ENCODE assay signal across 17 cellular contexts in the genomic region with DNA sequence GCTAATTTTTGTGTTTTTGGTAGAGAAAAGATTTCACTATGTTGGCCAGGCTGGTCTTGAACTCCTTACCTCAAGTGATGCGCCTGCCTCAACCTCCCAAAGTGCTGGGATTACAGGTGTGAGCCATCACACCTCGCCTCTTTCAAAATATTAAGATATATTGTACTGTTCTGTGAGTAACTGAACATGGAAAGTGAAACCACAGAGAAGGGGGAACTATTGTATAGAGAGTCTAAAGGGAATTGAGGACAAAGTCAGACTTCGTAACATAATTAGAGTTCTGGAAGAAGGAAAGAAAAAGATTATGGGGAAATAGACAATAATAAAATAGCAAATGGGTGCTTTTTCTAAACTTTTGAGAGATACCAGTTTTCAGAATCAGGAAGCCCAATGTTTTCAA. TPM values are rescaled to one million over a fixed set of nuclear protein-coding genes. Genes with fewer than 3 reads are reported as not detected.
DNase-seq lines count a peak whose midpoint lies in the region; ATAC-seq and TF ChIP-seq lines count a peak whose summit lies in the region.
"Had no signal": no experiment of that assay in that cellular context is flagged by ENCODE, and none has a peak within 500 bp of the region (broad histone marks: within the 10 kb centered on the region; RNA-seq: fewer than 3 reads in every experiment).

No MANE protein-coding gene starts in this region.

- TF ChIP-seq POLR2A in GM18505 (IDR thresholded peaks at IDR 0.05; ENCODE audit: borderline replicate concordance, extremely low read depth, insufficient read depth, insufficient read length) = no peak

- H3K27ac ChIP-seq in BLaER1 treated with 17β-estradiol and CSF1 and Interleukin-3, amounts not matched to agents 10 nM and 100 nM = peak overlapping the region in 1 of 11 experiments; percentile 3; a peak in 3 of 22 replicates
- peak overlapping the region; percentile 35; the same call in 1 of the 2 replicates for H3K27ac ChIP-seq in Panc1 (ENCODE audit: low read length)

- intact Hi-C loops in Panc1 (cut with micrococcal nuclease; ENCODE audit: unreplicated experiment) = no loop called here

- H3K27me3 ChIP-seq in BLaER1 treated with 17β-estradiol and CSF1 and Interleukin-3, amounts not matched to agents 10 nM and 100 nM = no peaks in the 10 kb centered on the region
- 0 out of 2 replicates have a peak, but pooled peaks cover 2% of the 10 kb centered on the region for H3K27me3 ChIP-seq in Panc1 (ENCODE audit: control insufficient read depth, insufficient read depth, low read length)

- H3K27ac Mint-ChIP-seq in IgD-negative memory B cell (no peak overlapping the region), naive B cell (peak overlapping the region in 2 of 6 donors; percentile 19 to 37)
- H3K27ac Mint-ChIP-seq: CD8-positive, alpha-beta T cell; HFFc6 had no signal

- DNase-seq in Panc1 (ENCODE audit: low read depth, low spot score) = no peak
- DNase-seq in naive B cell = peak; percentile 32
- no peak for DNase-seq in activated CD4-positive, CD25-positive, alpha-beta regulatory T cell (lab: John Stamatoyannopoulos, UW)
- DNase-seq in germinal center (ENCODE audit: low spot score) = no peak
- DNase-seq: CD8-positive, alpha-beta T cell; DND-41; GF-D8; GOT3; HFFc6; NCI-H1092; NCI-H1694 treated with DMSO at 0.1 percent for 48 hours; SHP77 treated with DMSO at 0.1 percent for 48 hours; SW 1271 had no signal

- H3K4me3 ChIP-seq in BLaER1 treated with 17β-estradiol and CSF1 and Interleukin-3, amounts not matched to agents 10 nM and 100 nM = peak overlapping the region in 1 of 10 experiments; percentile 14; a peak in 1 of 20 replicates
- H3K4me3 ChIP-seq in Panc1 (ENCODE audit: low read depth in 2 of 2, low read length in 2 of 2) = no peak overlapping the region

- no peaks in the 10 kb centered on the region for H3K36me3 ChIP-seq in BLaER1 treated with 17β-estradiol and CSF1 and Interleukin-3, amounts not matched to agents 10 nM and 100 nM
- no peaks in the 10 kb centered on the region for H3K36me3 ChIP-seq in Panc1 (ENCODE audit: control insufficient read depth, insufficient read depth, low read length)

- TF ChIP-seq CTCF in Panc1 (IDR thresholded peaks at IDR 0.05) = no peak

- H3K27me3 Mint-ChIP-seq in IgD-negative memory B cell = no peaks in the 10 kb centered on the region
- H3K27me3 Mint-ChIP-seq in naive B cell = no peaks in the 10 kb centered on the region

- CTCF ChIA-PET in Panc1 (lab: Charles Lee) = no interaction called here

- no peak for ATAC-seq in Panc1
- peak; percentile 91 to 98 for ATAC-seq in naive B cell (ENCODE audit: low read depth in 2 of 2)
- ATAC-seq in GM18505 (IDR thresholded peaks at IDR 0.05; ENCODE audit: unreplicated experiment) = no peak
- no peak for ATAC-seq in HG02981 (IDR thresholded peaks at IDR 0.05; ENCODE audit: unreplicated experiment)
- ATAC-seq: CD8-positive, alpha-beta T cell had no signal

- H3K9me3 Mint-ChIP-seq in IgD-negative memory B cell (no peaks in the 10 kb centered on the region), naive B cell (no peaks in the 10 kb centered on the region)
- H3K9me3 Mint-ChIP-seq: CD8-positive, alpha-beta T cell; HFFc6 had no signal

- H3K4me1 ChIP-seq in BLaER1 treated with 17β-estradiol and CSF1 and Interleukin-3, amounts not matched to agents 10 nM and 100 nM = peaks cover 0 to 13% (median 11%) of the 10 kb centered on the region in 10 experiments; a peak in 9 of 20 replicates
- H3K4me1 ChIP-seq in Panc1 (ENCODE audit: control insufficient read depth, insufficient read depth, low read length) = peaks cover 3% of the 10 kb centered on the region; the same call in 1 of the 2 replicates

- peak overlapping the region in 8 of 11 experiments; percentile 12 to 67 (median 31); a peak in 13 of 22 replicates for H3K4me2 ChIP-seq in BLaER1 treated with 17β-estradiol and CSF1 and Interleukin-3, amounts not matched to agents 10 nM and 100 nM

- H3K36me3 Mint-ChIP-seq in IgD-negative memory B cell (no peaks in the 10 kb centered on the region), naive B cell (no peaks in the 10 kb centered on the region)
- H3K36me3 Mint-ChIP-seq: CD8-positive, alpha-beta T cell had no signal

- POLR2A ChIA-PET in Panc1 (lab: Charles Lee) = no interaction called here

- H3K4me3 Mint-ChIP-seq in IgD-negative memory B cell = peak overlapping the region in 3 of 4 donors; percentile 0 to 4 (median 2)
- peak overlapping the region in 6 of 8 donors; percentile 0 to 57 (median 32) for H3K4me3 Mint-ChIP-seq in naive B cell
- H3K4me3 Mint-ChIP-seq: CD8-positive, alpha-beta T cell; HFFc6 had no signal

- BruUV-seq in Panc1 (replicated peaks; lab: Mats Ljungman, UMichigan) = no TSS peak

- peaks cover 0 to 8% (median 4%) of the 10 kb centered on the region in 11 experiments; a peak in 6 of 22 replicates for H3K9me3 ChIP-seq in BLaER1 treated with 17β-estradiol and CSF1 and Interleukin-3, amounts not matched to agents 10 nM and 100 nM (replicated peaks in 1 of 11)
- no peaks in the 10 kb centered on the region for H3K9me3 ChIP-seq in Panc1 (ENCODE audit: control insufficient read depth, insufficient read depth, low read depth, low read length)

- H3K4me1 Mint-ChIP-seq in IgD-negative memory B cell (peaks cover 6 to 12% (median 7%) of the 10 kb centered on the region in 3 donors), naive B cell (peaks cover 9 to 18% (median 10%) of the 10 kb centered on the region in 3 donors)

- in situ Hi-C loops in Panc1 (cut with HindIII; ENCODE audit: low pct_unique_long_range_greater_than_20kb, low sequenced_read_pairs) = no loop called here

- no peak overlapping the region for H3K9ac ChIP-seq in BLaER1 treated with 17β-estradiol and CSF1 and Interleukin-3, amounts not matched to agents 10 nM and 100 nM

- no peaks in the 10 kb centered on the region for H4K20me1 ChIP-seq in BLaER1 treated with 17β-estradiol and CSF1 and Interleukin-3, amounts not matched to agents 10 nM and 100 nM

RNA-seq across cellular contexts. Expression of gene AKAP7, which starts 17.4 kb away (rescaled TPM):
- polyA plus RNA-seq in IgD-negative memory B cell (2.8 TPM), naive B cell (ENCODE audit: low read depth in 6 of 6) (10 to 100 TPM in 3 of 6 donors, 1 to 10 TPM in 3; 6.9 to 33.8 (median 10.5) TPM)
- total RNA-seq in Panc1 (2021; ENCODE audit: unreplicated experiment) = 3.2 TPM
- 2.7 TPM for polyA plus RNA-seq in Panc1 (2012; ENCODE audit: insufficient read length)

RNA-seq across cellular contexts. Expression of gene EPB41L2, which starts 54.8 kb away (rescaled TPM):
- 21.2 TPM for polyA plus RNA-seq in IgD-negative memory B cell
- 199 TPM for total RNA-seq in Panc1 (2021; ENCODE audit: unreplicated experiment)
- 122 TPM for polyA plus RNA-seq in Panc1 (2012; ENCODE audit: insufficient read length)
- polyA plus RNA-seq in naive B cell (ENCODE audit: low read depth in 6 of 6) = 10 to 100 TPM; 10.9 to 51.1 (median 34.0) TPM

Comparison
In these comparisons a context has a peak if more than half of its experiments do, and no peak if none do; other contexts are left out.
1. ATAC-seq: peak in naive B cell (2 of 2); none in Panc1 (single experiment), GM18505 (single experiment) and HG02981 (single experiment).